ENCODE assay signal across 9 cellular contexts in genomic region chr7:20777377-20778062, GRCh38. TPM values are rescaled to one million over a fixed set of nuclear protein-coding genes. Genes with fewer than 3 reads are reported as not detected.
DNase-seq lines count a peak whose midpoint lies in the region; ATAC-seq, FAIRE-seq and TF ChIP-seq lines count a peak whose summit lies in the region.
"Had no signal": no experiment of that assay in that cellular context is flagged by ENCODE, and none has a peak within 500 bp of the region (broad histone marks: within the 10 kb centered on the region; RNA-seq: fewer than 3 reads in every experiment).

No MANE protein-coding gene starts in this region.

- peaks cover 21% of the 10 kb centered on the region for H3K27me3 Mint-ChIP-seq in WTC11 (ENCODE audit: low read depth)

- POLR2A ChIA-PET in WTC11 (lab: Charles Lee) = interaction anchor here (0.8 to 2.2 kb wide), 3 partner anchors 9 to 1305 kb away, joined by 3 to 15 read pairs (median 4); partner anchors contain the start of gene SP8

- no peak for FAIRE-seq in H54 (lab: Jason Lieb, UNC)

- H3K27ac ChIP-seq in liver (ENCODE audit: low read depth in 1 of 2, low read length in 2 of 2) = no peak overlapping the region

- peaks cover 4% of the 10 kb centered on the region; the same call in 1 of the 2 replicates for H3K36me3 Mint-ChIP-seq in WTC11

- H3K36me3 ChIP-seq in liver (ENCODE audit: control insufficient read depth in 4 of 4, insufficient read depth in 3 of 4, low read depth in 1 of 4, low read length in 3 of 4) = no peaks in the 10 kb centered on the region

- WGBS in liver = 11% methylated on average over 30 of the region's 30 CpGs

- DNase-seq in WTC11 (ENCODE audit: low spot score) (no peak), dermis blood vessel endothelial cell (no peak), DMS 273 treated with DMSO at 0.1 percent for 48 hours (lab: John Stamatoyannopoulos, UW) (no peak), H54 (ENCODE audit: insufficient read length, low spot score) (no peak)
- no peak for DNase-seq in stimulated activated naive CD4-positive, alpha-beta T cell (lab: John Stamatoyannopoulos, UW)

- CTCF ChIA-PET in WTC11 (lab: Charles Lee) = interaction anchor here (0.9 to 4.5 kb wide), 16 partner anchors 8 to 991 kb away, joined by 3 to 74 read pairs (median 5); partner anchors contain the start of gene SP8

- peaks cover 5 to 12% (median 9%) of the 10 kb centered on the region in 4 donors for H3K4me1 ChIP-seq in liver (ENCODE audit: control insufficient read depth in 4 of 4, insufficient read depth in 4 of 4, low read length in 3 of 4)

- ATAC-seq in GM18517 (IDR thresholded peaks at IDR 0.05; ENCODE audit: unreplicated experiment) (peak; percentile 30), HG02759 (IDR thresholded peaks at IDR 0.05; ENCODE audit: unreplicated experiment) (peak; percentile 46), WTC11 (peak; percentile 19)

- no peak for TF ChIP-seq POLR2A in H54 (IDR thresholded peaks at IDR 0.05; ENCODE audit: low read depth, low read length)

- peak overlapping the region; percentile 3; the same call in 1 of the 2 replicates for H3K27ac Mint-ChIP-seq in WTC11

- H3K4me3 ChIP-seq in liver (ENCODE audit: low read depth in 1 of 3, low read length in 3 of 3) = peak overlapping the region in 2 of 3 donors; percentile 46 to 53

- TF ChIP-seq CTCF in WTC11 (IDR thresholded peaks at IDR 0.05) (no peak), liver (IDR thresholded peaks at IDR 0.05; ENCODE audit: low read depth, low read length, missing input control) (no peak)

- H3K9ac ChIP-seq in liver (ENCODE audit: low read depth in 1 of 2, low read length in 2 of 2) = no peak overlapping the region

- no peaks in the 10 kb centered on the region for H3K9me3 ChIP-seq in liver (ENCODE audit: control insufficient read depth in 4 of 4, low read length in 3 of 4)

- TF ChIP-seq RAD21 in liver (IDR thresholded peaks at IDR 0.05) = no peak

- peaks cover 0 to 33% (median 16%) of the 10 kb centered on the region in 4 donors for H3K27me3 ChIP-seq in liver (ENCODE audit: control insufficient read depth in 4 of 4, insufficient read depth in 4 of 4, low read length in 3 of 4)

- peak overlapping the region; percentile 77 for H3K4me3 Mint-ChIP-seq in WTC11

- no peaks in the 10 kb centered on the region for H3K9me3 Mint-ChIP-seq in WTC11

- peaks cover 73% of the 10 kb centered on the region for H3K4me1 Mint-ChIP-seq in WTC11

TF ChIP-seq in WTC11, 78 proteins besides CTCF, POLR2A, EP300 and RAD21:
- TF ChIP-seq IRF1 (CRISPR knock-in tag; IDR thresholded peaks at IDR 0.05) (no peak), SMAD3 (CRISPR knock-in tag; IDR thresholded peaks at IDR 0.05; ENCODE audit: borderline replicate concordance) (no peak), ZNF138 (CRISPR knock-in tag; conservative IDR thresholded peaks at IDR 0.05) (no peak), USF2 (CRISPR knock-in tag; IDR thresholded peaks at IDR 0.05) (peak; percentile 29; the same call in 1 of the 2 replicates), ZNF416 (CRISPR knock-in tag; IDR thresholded peaks at IDR 0.05) (no peak), FOXP4 (CRISPR knock-in tag; IDR thresholded peaks at IDR 0.05) (peak; percentile 1; the same call in 1 of the 2 replicates)

TF ChIP-seq in liver, 16 proteins besides CTCF, POLR2A, EP300 and RAD21:
- TF ChIP-seq REST (IDR thresholded peaks at IDR 0.05) = no peak
- TF ChIP-seq ATF3 (IDR thresholded peaks at IDR 0.05) = no peak
- no peak for TF ChIP-seq FOXA2 (IDR thresholded peaks at IDR 0.05)
- TF ChIP-seq HNF4G (IDR thresholded peaks at IDR 0.05) = no peak
- no peak for TF ChIP-seq ZBTB33 (IDR thresholded peaks at IDR 0.05)
- no peak for TF ChIP-seq EGR1 (IDR thresholded peaks at IDR 0.05; ENCODE audit: low read depth in 2 of 2)
- no peak for TF ChIP-seq JUND (IDR thresholded peaks at IDR 0.05)
- no peak for TF ChIP-seq HNF4A (conservative IDR thresholded peaks at IDR 0.05)
- TF ChIP-seq TAF1 (conservative IDR thresholded peaks at IDR 0.05) = no peak
- no peak for TF ChIP-seq SP1 (IDR thresholded peaks at IDR 0.05)
- no peak for TF ChIP-seq RXRA (IDR thresholded peaks at IDR 0.05)
- no peak for TF ChIP-seq GABPA (IDR thresholded peaks at IDR 0.05 in 1 of 2, conservative IDR thresholded peaks at IDR 0.05 in 1 of 2)
- TF ChIP-seq NR2F2 (IDR thresholded peaks at IDR 0.05) = no peak

RNA-seq across cellular contexts. Expression of gene SP8, which starts 9.2 kb away (rescaled TPM):
- 44.1 to 63.6 TPM (median 45.9 TPM) in 3 replicates for total RNA-seq in WTC11 (2021)
- total RNA-seq in liver = not detected
- not detected for polyA plus RNA-seq in liver
- total RNA-seq in dermis blood vessel endothelial cell = not detected in 2 replicates
- polyA plus RNA-seq: esophagus had no signal

Comparison
In these comparisons a context has a peak if more than half of its experiments do, and no peak if none do; other contexts are left out.
1. RNA of gene SP8, which starts 9.2 kb away (total RNA-seq): 44.1 to 63.6 TPM in WTC11; not detected in liver and not detected in dermis blood vessel endothelial cell; every median in the first group is over 10 times any median in the second.
2. Peak in every context shown above with its lines, with median percentiles within 50 percentile points of each other: ATAC-seq.